8 cellular contexts compared by ENCODE assay signal in genomic region chr15:83066761-83067637, GRCh38. TPM values are rescaled to one million over a fixed set of nuclear protein-coding genes. Genes with fewer than 3 reads are reported as not detected.
DNase-seq lines count a peak whose midpoint lies in the region; ATAC-seq and TF ChIP-seq lines count a peak whose summit lies in the region.

Gene BTBD1 (minus strand): TSS chr15:83067252. CDS start chr15:83067151, 101 bp downstream.

- H3K36me3 ChIP-seq in heart left ventricle (peaks cover 0 to 4% (median 0%) of the 10 kb centered on the region in 9 donors), upper lobe of left lung (peaks cover 0 to 3% (median 0%) of the 10 kb centered on the region in 4 donors)

- H3K27ac ChIP-seq in adipose tissue (ENCODE audit: low read depth, low read length) (peak within 1 kb of the TSS; percentile 86), heart left ventricle (peak within 1 kb of the TSS; percentile 93 to 99 (median 98)), upper lobe of left lung (peak within 1 kb of the TSS; percentile 87 to 99 (median 96))

- no peak; the same call in 1 of the 2 replicates for TF ChIP-seq CTCF in GM12875 (IDR thresholded peaks at IDR 0.05; ENCODE audit: borderline replicate concordance, insufficient read depth, low read depth, low read length)
- peak in 6 of 12 donors; percentile 6 to 35 (median 20) for TF ChIP-seq CTCF in heart left ventricle (IDR thresholded peaks at IDR 0.05)
- TF ChIP-seq CTCF in upper lobe of left lung (IDR thresholded peaks at IDR 0.05) = peak in 4 of 6 experiments; percentile 23 to 44 (median 32)

- 0 to 1% (median 1%) methylated on average over 66 to 86 of the region's 86 CpGs for WGBS in adipose tissue, 3 donors
- WGBS in heart left ventricle, 4 donors = 0 to 1% (median 0%) methylated on average over 23 to 86 of the region's 86 CpGs
- WGBS in upper lobe of left lung, 2 donors = 0% methylated on average over 38 of the region's 86 CpGs; no CpG with 5 or more reads in 1 of the 2 donors

- CTCF ChIA-PET in T-cell (lab: Charles Lee) = interaction anchor here (0.5 to 1.3 kb wide), 3 partner anchors 10 to 56 kb away, joined by 3 to 5 read pairs (median 4); no protein-coding TSS in a partner anchor

- H3K36me3 Mint-ChIP-seq in T-cell = no peaks in the 10 kb centered on the region

- H3K27ac Mint-ChIP-seq in T-cell = peak within 1 kb of the TSS; percentile 77 to 84

- POLR2A ChIA-PET in T-cell (lab: Charles Lee) = interaction anchor here (0.6 to 0.9 kb wide), 4 partner anchors 31 to 259 kb away, joined by 3 to 10 read pairs (median 5); no protein-coding TSS in a partner anchor

- H3K9me3 Mint-ChIP-seq in T-cell = no peaks in the 10 kb centered on the region

- peak in 1 of 4 donors; percentile 26 for TF ChIP-seq EP300 in upper lobe of left lung (IDR thresholded peaks at IDR 0.05)

- no peaks in the 10 kb centered on the region for H3K27me3 Mint-ChIP-seq in T-cell

- H3K4me3 Mint-ChIP-seq in T-cell = peak within 1 kb of the TSS in 2 of 3 donors; percentile 69 to 87

- H3K4me1 ChIP-seq in heart left ventricle (peaks cover 0 to 47% (median 38%) of the 10 kb centered on the region in 12 donors), upper lobe of left lung (peaks cover 29 to 50% (median 40%) of the 10 kb centered on the region in 4 donors)

- H3K27me3 ChIP-seq in heart left ventricle (no peaks in the 10 kb centered on the region), upper lobe of left lung (no peaks in the 10 kb centered on the region)

- H3K4me1 Mint-ChIP-seq in T-cell = peaks cover 7 to 14% (median 8%) of the 10 kb centered on the region in 3 donors

- H3K9me3 ChIP-seq in heart left ventricle = peaks cover 0 to 6% (median 0%) of the 10 kb centered on the region in 12 donors
- no peaks in the 10 kb centered on the region for H3K9me3 ChIP-seq in upper lobe of left lung

- peak within 1 kb of the TSS; percentile 94 for H3K4me3 ChIP-seq in GM12875 (ENCODE audit: low read depth, low read length)
- peak within 1 kb of the TSS; percentile 70 to 98 (median 94) for H3K4me3 ChIP-seq in heart left ventricle
- peak within 1 kb of the TSS; percentile 68 to 90 (median 84) for H3K4me3 ChIP-seq in upper lobe of left lung

- peak; percentile 62 to 91 for TF ChIP-seq POLR2A in heart left ventricle (IDR thresholded peaks at IDR 0.05)
- peak in 3 of 4 donors; percentile 90 to 98 (median 94) for TF ChIP-seq POLR2A in upper lobe of left lung (IDR thresholded peaks at IDR 0.05)

- DNase-seq in NCI-H1092 (lab: John Stamatoyannopoulos, UW) = peak; percentile 70
- DNase-seq in T-cell = peak; percentile 46 to 82 (median 65)
- DNase-seq in heart left ventricle = peak; percentile 93 to 98 (median 96)
- peak; percentile 99 for DNase-seq in posterior vena cava (ENCODE audit: low spot score)
- peak; percentile 97 to 98 for DNase-seq in upper lobe of left lung

- intact Hi-C loops in heart left ventricle (cut with DNase I) (loop anchor here (1.0 to 10.0 kb wide), 9 partner anchors 40 to 140 kb away; partner anchors contain the start of genes C15orf40 (in 8 of the 10), HDGFL3 (in 5 of the 10) and TM6SF1 (in 2 of the 10)), posterior vena cava (cut with DNase I) (loop anchor here (5.0 to 10.0 kb wide), 2 partner anchors 52 to 55 kb away; partner anchors contain the start of gene C15orf40 (in 2 of the 2))

- peak; percentile 83 for ATAC-seq in HG02623 (IDR thresholded peaks at IDR 0.05; ENCODE audit: unreplicated experiment)
- peak; percentile 82 to 87 (median 86) for ATAC-seq in T-cell (replicated peaks in 1 of 4)
- peak; percentile 97 to 99 (median 98) for ATAC-seq in heart left ventricle
- ATAC-seq in upper lobe of left lung (ENCODE audit: low FRiP score in 2 of 2) = peak; percentile 98 to 99

RNA-seq across cellular contexts. Expression of gene BTBD1, which starts in this region (rescaled TPM):
- 10 to 100 TPM; 34.8 to 38.4 (median 36.2) TPM for total RNA-seq in T-cell
- polyA plus RNA-seq in adipose tissue = 10 to 100 TPM; 14.6 to 30.6 (median 29.1) TPM
- 100 to 1,000 TPM; 109 to 192 (median 140) TPM for total RNA-seq in heart left ventricle
- 100 to 1,000 TPM in 1 of 2 donors, 10 to 100 TPM in 1; 15.2 to 103 TPM for polyA plus RNA-seq in heart left ventricle
- 10 to 100 TPM; 42.4 TPM for total RNA-seq in posterior vena cava
- 10 to 100 TPM; 39.4 to 84.2 (median 57.4) TPM for total RNA-seq in upper lobe of left lung

Comparison
In these comparisons a context has a peak if more than half of its experiments do, and no peak if none do; other contexts are left out.
1. Peak in every context shown above with its lines: DNase-seq, ATAC-seq, H3K4me3 ChIP-seq and H3K27ac ChIP-seq.